Comparison of ENCODE assay signal across 8 cellular contexts in genomic region chr9:105355810-105356209, GRCh38.
DNase-seq lines count a peak whose midpoint lies in the region; ATAC-seq lines count a peak whose summit lies in the region.
"Had no signal": no experiment of that assay in that cellular context is flagged by ENCODE, and none has a peak within 500 bp of the region (broad histone marks: within the 10 kb centered on the region; RNA-seq: fewer than 3 reads in every experiment).

No MANE protein-coding gene starts in this region.

- H3K36me3 Mint-ChIP-seq in naive B cell: peaks cover 10 to 13% of the 10 kb centered on the region in 2 donors

- H3K4me3 Mint-ChIP-seq in naive B cell: no peak overlapping the region

- H3K4me1 Mint-ChIP-seq in naive B cell: peaks cover 5 to 9% (median 7%) of the 10 kb centered on the region in 3 donors

- DNase-seq in RKO (ENCODE audit: low spot score) (peak; percentile 38), naive B cell (peak; percentile 41), DMS153 (lab: John Stamatoyannopoulos, UW) (no peak), occipital lobe (lab: John Stamatoyannopoulos, UW) (no peak)
- DNase-seq: stomach had no signal

- peak; percentile 65 for ATAC-seq in GM18909 (IDR thresholded peaks at IDR 0.05; ENCODE audit: poor library complexity, unreplicated experiment)
- peak; percentile 36 for ATAC-seq in HG02763 (IDR thresholded peaks at IDR 0.05; ENCODE audit: unreplicated experiment)
- peak; percentile 100 for ATAC-seq in naive B cell (ENCODE audit: low read depth in 2 of 2)
- no peak for ATAC-seq in HG03095 (IDR thresholded peaks at IDR 0.05; ENCODE audit: unreplicated experiment)

- H3K27ac Mint-ChIP-seq in naive B cell: no peak overlapping the region

- no peaks in the 10 kb centered on the region for H3K9me3 Mint-ChIP-seq in naive B cell

- no peaks in the 10 kb centered on the region for H3K27me3 Mint-ChIP-seq in naive B cell

Comparison
In these comparisons a context has a peak if more than half of its experiments do, and no peak if none do; other contexts are left out.
1. DNase-seq: peak in RKO (single experiment) and naive B cell (single experiment); none in DMS153 (single experiment) and occipital lobe (single experiment).